In genomic region chr2:70710276-70710675, GRCh38 we compare ENCODE assay signal across 21 cellular contexts. TPM values are rescaled to one million over a fixed set of nuclear protein-coding genes. Genes with fewer than 3 reads are reported as not detected.
A peak's percentile ranks its signal among the peaks of the same experiment; 100 is the strongest.
DNase-seq lines count a peak whose midpoint lies in the region; ATAC-seq, FAIRE-seq and TF ChIP-seq lines count a peak whose summit lies in the region.
"Had no signal": no experiment of that assay in that cellular context is flagged by ENCODE, and none has a peak within 500 bp of the region (broad histone marks: within the 10 kb centered on the region; RNA-seq: fewer than 3 reads in every experiment).

No MANE protein-coding gene starts in this region.

- 0 out of 2 replicates have a peak overlapping the region, but pooled peaks have one; percentile 49 for H2BK15ac ChIP-seq in H1 (ENCODE audit: low read length)

- DNase-seq in CD14-positive monocyte (ENCODE audit: low spot score): peak; percentile 18
- DNase-seq in M059J (ENCODE audit: low read depth): peak; percentile 12
- no peak for DNase-seq in H1 (ENCODE audit: low read depth in 1 of 2, low spot score in 2 of 2)
- peak; percentile 60 for DNase-seq in mesenteric fat pad (ENCODE audit: low spot score)
- no peak for DNase-seq in effector memory CD8-positive, alpha-beta T cell
- no peak for DNase-seq in esophagus muscularis mucosa (ENCODE audit: extremely low spot score)
- DNase-seq in A172 (ENCODE audit: low spot score): no peak
- DNase-seq: 8988T; Caco-2; CD4-positive, CD25-positive, alpha-beta regulatory T cell; GDM1; NCI-H1417 treated with DMSO at 0.1 percent for 48 hours; NCI-H187 treated with DMSO at 0.1 percent for 48 hours; NCI-H2227 treated with DMSO at 0.1 percent for 48 hours; NCI-H510A treated with DMSO at 0.1 percent for 48 hours; PC-9; SIG-M5 had no signal

- H3K27me3 Mint-ChIP-seq in CD14-positive monocyte (ENCODE audit: low read depth in 3 of 3): peaks cover 0 to 4% (median 2%) of the 10 kb centered on the region in 3 donors
- peaks cover 6 to 25% of the 10 kb centered on the region in 2 donors for H3K27me3 Mint-ChIP-seq in effector memory CD8-positive, alpha-beta T cell
- H3K27me3 Mint-ChIP-seq: B cell; CD4-positive, CD25-positive, alpha-beta regulatory T cell had no signal

- no peak overlapping the region for H2BK120ac ChIP-seq in H1 (replicated peaks; ENCODE audit: low read depth, low read length)

- intact Hi-C loops in CD14-positive monocyte (cut with micrococcal nuclease) (no loop called here), esophagus muscularis mucosa (cut with DNase I) (no loop called here)

- H4K5ac ChIP-seq in H1 (ENCODE audit: insufficient read length, low read depth, low read length): no peak overlapping the region

- 84% methylated on average over 3 of the region's 3 CpGs; no CpG with 5 or more reads in 1 of the 2 experiments for WGBS in H1 (ENCODE audit: extremely low coverage in 1 of 2, insufficient coverage in 1 of 2, insufficient read length in 1 of 2, insufficient replicate concordance in 2 of 2, low coverage in 1 of 2, low lambda C conversion rate in 2 of 2, missing lambda C conversion rate in 1 of 2), 2 experiments
- 93% methylated on average over 3 of the region's 3 CpGs for WGBS in esophagus muscularis mucosa

- H4K91ac ChIP-seq in H1 (replicated peaks; ENCODE audit: insufficient read length, low read length): no peak overlapping the region

- H3K4me3 ChIP-seq in H1 (ENCODE audit: extremely low read depth in 1 of 4, insufficient read depth in 2 of 4, low read depth in 3 of 4, low read length in 4 of 4) (no peak overlapping the region), esophagus muscularis mucosa (no peak overlapping the region)
- H3K4me3 ChIP-seq: PC-9 had no signal

- H3K9me3 ChIP-seq in H1 (ENCODE audit: insufficient read depth in 2 of 2, low read depth in 1 of 2, low read length in 1 of 2): no peaks in the 10 kb centered on the region
- H3K9me3 ChIP-seq in esophagus muscularis mucosa: no peaks in the 10 kb centered on the region
- H3K9me3 ChIP-seq: Caco-2 had no signal

- H3K14ac ChIP-seq in H1 (ENCODE audit: insufficient read length): no peak overlapping the region

- H3K9me3 Mint-ChIP-seq in CD14-positive monocyte: peaks cover 0 to 2% (median 0%) of the 10 kb centered on the region in 7 donors
- no peaks in the 10 kb centered on the region for H3K9me3 Mint-ChIP-seq in effector memory CD8-positive, alpha-beta T cell
- H3K9me3 Mint-ChIP-seq: CD4-positive, CD25-positive, alpha-beta regulatory T cell had no signal

- H3K4me1 ChIP-seq in H1 (replicated peaks in 1 of 4; ENCODE audit: control insufficient read depth in 3 of 4, insufficient read depth in 4 of 4, low read length in 3 of 4) (peaks cover 0 to 29% (median 11%) of the 10 kb centered on the region in 4 experiments; a peak in 6 of 7 replicates), esophagus muscularis mucosa (no peaks in the 10 kb centered on the region)
- H3K4me1 ChIP-seq: Caco-2 had no signal

- no peak overlapping the region for H3K4me3 Mint-ChIP-seq in CD14-positive monocyte
- no peak overlapping the region for H3K4me3 Mint-ChIP-seq in effector memory CD8-positive, alpha-beta T cell
- H3K4me3 Mint-ChIP-seq: B cell; CD4-positive, CD25-positive, alpha-beta regulatory T cell had no signal

- H4K8ac ChIP-seq in H1 (ENCODE audit: extremely low read depth, insufficient read depth, low read length): no peak overlapping the region

- H3K23me2 ChIP-seq in H1 (ENCODE audit: low read depth, low read length): no peaks in the 10 kb centered on the region

- H3K79me2 ChIP-seq in H1 (ENCODE audit: control insufficient read depth in 1 of 2, insufficient read depth in 2 of 2, low read length in 2 of 2): peaks cover 0 to 58% of the 10 kb centered on the region in 2 experiments; a peak in 2 of 4 replicates

- no peak for TF ChIP-seq EP300 in H1 (IDR thresholded peaks at IDR 0.05; ENCODE audit: borderline replicate concordance in 1 of 2, low read depth in 2 of 2, low read length in 2 of 2)
- TF ChIP-seq EP300 in esophagus muscularis mucosa (IDR thresholded peaks at IDR 0.05): no peak

- H3K27me3 ChIP-seq in H1 (replicated peaks in 1 of 4; ENCODE audit: control insufficient read depth in 3 of 4, extremely low read depth in 1 of 4, insufficient read depth in 3 of 4, low read length in 3 of 4): no peaks in the 10 kb centered on the region
- H3K27me3 ChIP-seq in esophagus muscularis mucosa: no peaks in the 10 kb centered on the region

- H3K23ac ChIP-seq in H1 (ENCODE audit: insufficient read length): no peak overlapping the region

- peaks cover 17% of the 10 kb centered on the region for H3K79me1 ChIP-seq in H1 (ENCODE audit: low read depth, low read length)

- no peak overlapping the region; the same call in 1 of the 2 replicates for H3K27ac ChIP-seq in H1 (ENCODE audit: low read depth, low read length)
- H3K27ac ChIP-seq in esophagus muscularis mucosa (replicated peaks in 1 of 4): no peak overlapping the region
- H3K27ac ChIP-seq: KMS-11, PC-9, RWPE1 had no signal

- TF ChIP-seq CTCF in CD14-positive monocyte (IDR thresholded peaks at IDR 0.05): no peak
- no peak for TF ChIP-seq CTCF in H1 (IDR thresholded peaks at IDR 0.05; ENCODE audit: control extremely low read depth in 1 of 3, insufficient read depth in 1 of 3, low read depth in 1 of 3, low read length in 3 of 3)
- TF ChIP-seq CTCF in esophagus muscularis mucosa (IDR thresholded peaks at IDR 0.05): no peak

- H4K20me1 ChIP-seq in H1 (replicated peaks in 1 of 2; ENCODE audit: control insufficient read depth in 1 of 2, insufficient read depth in 2 of 2, low read length in 2 of 2): peaks cover 11 to 14% of the 10 kb centered on the region in 2 experiments

- H3K27ac Mint-ChIP-seq in CD14-positive monocyte: no peak overlapping the region
- no peak overlapping the region for H3K27ac Mint-ChIP-seq in effector memory CD8-positive, alpha-beta T cell
- H3K27ac Mint-ChIP-seq: B cell; CD4-positive, CD25-positive, alpha-beta regulatory T cell had no signal

- no peaks in the 10 kb centered on the region for H3K4me1 Mint-ChIP-seq in CD14-positive monocyte
- H3K4me1 Mint-ChIP-seq in effector memory CD8-positive, alpha-beta T cell (ENCODE audit: low read depth in 2 of 2): no peaks in the 10 kb centered on the region
- H3K4me1 Mint-ChIP-seq: B cell; CD4-positive, CD25-positive, alpha-beta regulatory T cell had no signal

- H2BK5ac ChIP-seq in H1 (ENCODE audit: low read depth, low read length): peak overlapping the region; percentile 50; the same call in 1 of the 2 replicates

- ATAC-seq in effector memory CD8-positive, alpha-beta T cell (replicated peaks): no peak
- ATAC-seq in GM21447 (IDR thresholded peaks at IDR 0.05; ENCODE audit: unreplicated experiment): no peak

- POLR2A ChIA-PET in H1 (lab: Charles Lee; ENCODE audit: partially characterized antibody): interaction anchor here (0.8 kb wide), 1 partner anchor 18 kb away, joined by 3 read pairs; no protein-coding TSS in a partner anchor

- H3K36me3 ChIP-seq in H1 (ENCODE audit: control insufficient read depth in 2 of 4, insufficient read depth in 4 of 4, low read length in 3 of 4) (peaks cover 0 to 16% (median 7%) of the 10 kb centered on the region in 4 experiments; a peak in 6 of 8 replicates), esophagus muscularis mucosa (no peaks in the 10 kb centered on the region)

- peak overlapping the region; percentile 37; the same call in 1 of the 2 replicates for H2BK20ac ChIP-seq in H1 (ENCODE audit: low read length)

- H2AK5ac ChIP-seq in H1 (ENCODE audit: low read depth, low read length): no peak overlapping the region

- CTCF ChIA-PET in H1 (lab: Charles Lee; ENCODE audit: partially characterized antibody): interaction anchor here (0.9 to 3.5 kb wide), 8 partner anchors 14 to 151 kb away, joined by 3 to 15 read pairs (median 4); no protein-coding TSS in a partner anchor

- TF ChIP-seq POLR2A in H1 (IDR thresholded peaks at IDR 0.05; ENCODE audit: control extremely low read depth in 1 of 2, low read depth in 2 of 2, low read length in 2 of 2) (no peak), esophagus muscularis mucosa (IDR thresholded peaks at IDR 0.05; ENCODE audit: low read depth) (no peak)

- no peak for FAIRE-seq in H1 (lab: Jason Lieb, UNC)

- 0 out of 2 replicates have a peak overlapping the region, but pooled peaks have one; percentile 42 for H2BK12ac ChIP-seq in H1 (ENCODE audit: low read depth, low read length)

- 0 out of 4 replicates have a peak overlapping the region, but pooled peaks of 1 of the 2 experiments have one; percentile 1 for H3K4me2 ChIP-seq in H1 (ENCODE audit: insufficient read depth in 1 of 2, low read depth in 2 of 2, low read length in 2 of 2)
- H3K4me2 ChIP-seq: KMS-11, PC-9 had no signal

- no peak overlapping the region for H3K56ac ChIP-seq in H1 (replicated peaks; ENCODE audit: insufficient read length, low read depth, low read length)

- H3K9ac ChIP-seq in H1 (replicated peaks in 1 of 4; ENCODE audit: extremely low read depth in 1 of 4, low read depth in 3 of 4, low read length in 3 of 4): no peak overlapping the region
- H3K9ac ChIP-seq: KMS-11 had no signal

- H3K36me3 Mint-ChIP-seq in CD14-positive monocyte: no peaks in the 10 kb centered on the region
- no peaks in the 10 kb centered on the region for H3K36me3 Mint-ChIP-seq in effector memory CD8-positive, alpha-beta T cell (ENCODE audit: insufficient read depth)
- H3K36me3 Mint-ChIP-seq: CD4-positive, CD25-positive, alpha-beta regulatory T cell had no signal

- TF ChIP-seq RAD21 in H1 (IDR thresholded peaks at IDR 0.05 in 1 of 2, conservative IDR thresholded peaks at IDR 0.05 in 1 of 2; ENCODE audit: low read depth in 2 of 2, low read length in 2 of 2): no peak

- no peak overlapping the region for H3K4ac ChIP-seq in H1 (replicated peaks; ENCODE audit: insufficient read length, low read depth, low read length)

- no peak overlapping the region for H2AFZ ChIP-seq in H1 (ENCODE audit: low read length)
- H2AFZ ChIP-seq: PC-9 had no signal

- H3K18ac ChIP-seq in H1 (ENCODE audit: extremely low read depth, low read length): no peak overlapping the region

TF ChIP-seq in H1, 55 proteins besides CTCF, POLR2A, EP300 and RAD21 (continues in another document):
- TF ChIP-seq TEAD4 (IDR thresholded peaks at IDR 0.05; ENCODE audit: low read depth, low read length) (no peak), SP1 (IDR thresholded peaks at IDR 0.05; ENCODE audit: low read depth, low read length) (no peak), MAFK (IDR thresholded peaks at IDR 0.05; ENCODE audit: low read depth, low read length) (no peak)

RNA-seq across cellular contexts. Expression of gene ADD2, which starts 57.7 kb away (rescaled TPM):
- under 1 TPM; 0.18 to 0.26 TPM for polyA plus RNA-seq in CD14-positive monocyte
- 6.9 and 9.5 TPM in 2 replicates for total RNA-seq in M059J (2014; rRNA removed; shearing (Covaris generic))
- total RNA-seq in H1 (2021; fragmentation: NEBNext Ultra II Directional; extraction: Animal tissue kit (Norgen Biotek cat#: 25700)): 166 and 170 TPM in 2 replicates
- 58.5 and 96.4 TPM in 2 replicates for polyA plus RNA-seq in H1 (2011; rRNA removed)
- 66.2 TPM for polyA plus RNA-seq in H1 (2011; cell fraction: cytosol; rRNA removed)
- polyA plus RNA-seq in H1 (2011; cell fraction: nucleus; rRNA removed): 190 TPM
- 55.1 to 70.6 TPM (median 63.9 TPM) in 4 replicates for polyA plus RNA-seq in H1 (2012, experiment 1 of 2)
- 30.9 TPM for polyA plus RNA-seq in H1 (2012, experiment 2 of 2)
- polyA plus RNA-seq in H1 (2013, experiment 1 of 2): 111 TPM
- polyA plus RNA-seq in H1 (2013, experiment 2 of 2): 117 TPM
- 167 and 226 TPM in 2 replicates for polyA minus RNA-seq in H1 (2011; rRNA and poly(A)+ RNA removed)
- 108 TPM for polyA minus RNA-seq in H1 (2011; cell fraction: cytosol; rRNA and poly(A)+ RNA removed)
- 75.9 TPM for polyA minus RNA-seq in H1 (2011; cell fraction: nucleus; rRNA and poly(A)+ RNA removed)
- 3.3 TPM for total RNA-seq in mesenteric fat pad
- total RNA-seq in esophagus muscularis mucosa: 1 to 10 TPM; 2.5 to 8.6 (median 5.0) TPM
- 47.5 and 50.5 TPM in 2 replicates for total RNA-seq in A172 (2014; rRNA removed; shearing (Covaris generic))
- total RNA-seq: Caco-2 had no signal

Comparison
In these comparisons a context has a peak if more than half of its experiments do, and no peak if none do; other contexts are left out.
1. DNase-seq: peak in CD14-positive monocyte (single experiment), M059J (single experiment) and mesenteric fat pad (single experiment); none in H1 (0 of 2), effector memory CD8-positive, alpha-beta T cell (0 of 3), esophagus muscularis mucosa (single experiment) and A172 (single experiment).